1 cellular context compared by ENCODE assay signal in genomic region chr17:1720856-1721386, GRCh38.
TF ChIP-seq lines count a peak whose summit lies in the region.

No MANE protein-coding gene starts in this region.

TF ChIP-seq in endothelial cell of umbilical vein, 7 proteins besides CTCF, POLR2A, EP300 and RAD21:
- TF ChIP-seq JUN (IDR thresholded peaks at IDR 0.05; ENCODE audit: borderline replicate concordance, insufficient read depth, insufficient read length, low read depth) = no peak
- no peak for TF ChIP-seq FOS (IDR thresholded peaks at IDR 0.05; ENCODE audit: borderline replicate concordance, insufficient read depth, low read length)
- TF ChIP-seq, protein P1, sequence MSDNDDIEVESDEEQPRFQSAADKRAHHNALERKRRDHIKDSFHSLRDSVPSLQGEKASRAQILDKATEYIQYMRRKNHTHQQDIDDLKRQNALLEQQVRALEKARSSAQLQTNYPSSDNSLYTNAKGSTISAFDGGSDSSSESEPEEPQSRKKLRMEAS (IDR thresholded peaks at IDR 0.05; ENCODE audit: insufficient read depth, insufficient read length) = no peak
- TF ChIP-seq MYC (IDR thresholded peaks at IDR 0.05; ENCODE audit: low read depth, low read length) = no peak
- no peak for TF ChIP-seq GATA2 (IDR thresholded peaks at IDR 0.05; ENCODE audit: insufficient read depth, insufficient read length, low read depth, low read length)
- TF ChIP-seq POLR2AphosphoS5 (IDR thresholded peaks at IDR 0.05; ENCODE audit: insufficient read depth, low read depth, low read length) = no peak
- no peak for TF ChIP-seq EZH2 (IDR thresholded peaks at IDR 0.05; ENCODE audit: borderline replicate concordance, low read depth, low read length, severe bottlenecking)
